In genomic region chr1:100398648-100399047, GRCh38 we compare ENCODE assay signal across 25 cellular contexts. TPM values are rescaled to one million over a fixed set of nuclear protein-coding genes. Genes with fewer than 3 reads are reported as not detected.
A peak's percentile ranks its signal among the peaks of the same experiment; 100 is the strongest.
DNase-seq lines count a peak whose midpoint lies in the region; ATAC-seq and TF ChIP-seq lines count a peak whose summit lies in the region.
"Had no signal": no experiment of that assay in that cellular context is flagged by ENCODE, and none has a peak within 500 bp of the region (broad histone marks: within the 10 kb centered on the region; RNA-seq: fewer than 3 reads in every experiment).

No MANE protein-coding gene starts in this region.

- H3K4me1 Mint-ChIP-seq in activated naive CD4-positive, alpha-beta T cell treated with anti-CD3 and anti-CD28 coated beads, Interleukin-2, amount 10 ng/mL, durations not matched to agents 7 days and 5 days, result peaks cover 95% of the 10 kb centered on the region
- peaks cover 83% of the 10 kb centered on the region for H3K4me1 Mint-ChIP-seq in activated naive CD8-positive, alpha-beta T cell treated with anti-CD3 and anti-CD28 coated beads, Interleukin-2, amount 50 U/mL, for 24 hours
- H3K4me1 Mint-ChIP-seq: nephron had no signal

- no peak for DNase-seq in activated naive CD4-positive, alpha-beta T cell treated with anti-CD3 and anti-CD28 coated beads, Interleukin-2, amount 10 ng/mL, durations not matched to agents 7 days and 5 days
- no peak for DNase-seq in activated naive CD4-positive, alpha-beta T cell (lab: John Stamatoyannopoulos, UW)
- no peak for DNase-seq in SJCRH30
- DNase-seq in activated naive CD8-positive, alpha-beta T cell treated with anti-CD3 and anti-CD28 coated beads, Interleukin-2, amount 50 U/mL, for 24 hours, result no peak
- no peak for DNase-seq in spleen
- DNase-seq in stimulated activated CD4-positive, alpha-beta T cell treated with anti-CD3 and anti-CD28 coated beads, Interleukin-1b, Interleukin-23, amount 100 ng/mL, for 48 hours, result no peak
- DNase-seq: activated effector memory CD4-positive, alpha-beta T cell treated with Interleukin-2 at 50 U/mL for 16 hours; C1 segment of cervical spinal cord; central memory CD4-positive, alpha-beta T cell; MM.1S; NCI-H1417 treated with DMSO at 0.1 percent for 48 hours; NCI-H2107; NCI-H510A treated with DMSO at 0.1 percent for 48 hours; posterior cingulate gyrus; sigmoid colon; uterus had no signal

- H3K4me3 ChIP-seq in SJCRH30 (no peak overlapping the region), spleen (no peak overlapping the region)
- H3K4me3 ChIP-seq: ascending aorta, HAP-1, sigmoid colon, SJSA1, suprapubic skin, uterus had no signal

- no peak for ATAC-seq in activated naive CD8-positive, alpha-beta T cell treated with anti-CD3 and anti-CD28 coated beads, Interleukin-2, amount 50 U/mL, for 24 hours
- ATAC-seq in GM18873 (IDR thresholded peaks at IDR 0.05; ENCODE audit: low FRiP score, unreplicated experiment) (no peak), HG02759 (IDR thresholded peaks at IDR 0.05; ENCODE audit: unreplicated experiment) (no peak)
- ATAC-seq: Panc1 had no signal

- H3K36me3 ChIP-seq in SJCRH30 (peaks cover 5% of the 10 kb centered on the region; the same call in 1 of the 2 replicates), spleen (peaks cover 0 to 16% (median 0%) of the 10 kb centered on the region in 6 donors)
- H3K36me3 ChIP-seq: ascending aorta, HAP-1, sigmoid colon, SJSA1, suprapubic skin had no signal

- TF ChIP-seq POLR2A in spleen (IDR thresholded peaks at IDR 0.05), result no peak

- peaks cover 6% of the 10 kb centered on the region for H3K9me3 Mint-ChIP-seq in activated naive CD4-positive, alpha-beta T cell treated with anti-CD3 and anti-CD28 coated beads, Interleukin-2, amount 10 ng/mL, durations not matched to agents 7 days and 5 days
- no peaks in the 10 kb centered on the region for H3K9me3 Mint-ChIP-seq in activated naive CD8-positive, alpha-beta T cell treated with anti-CD3 and anti-CD28 coated beads, Interleukin-2, amount 50 U/mL, for 24 hours
- H3K9me3 Mint-ChIP-seq: nephron had no signal

- H3K9me3 ChIP-seq in SJCRH30 (replicated peaks) (no peaks in the 10 kb centered on the region), spleen (no peaks in the 10 kb centered on the region)
- H3K9me3 ChIP-seq: ascending aorta, HAP-1, sigmoid colon, SJSA1, suprapubic skin, uterus had no signal

- peak overlapping the region; percentile 73 for H3K27ac Mint-ChIP-seq in activated naive CD4-positive, alpha-beta T cell treated with anti-CD3 and anti-CD28 coated beads, Interleukin-2, amount 10 ng/mL, durations not matched to agents 7 days and 5 days
- H3K27ac Mint-ChIP-seq in activated naive CD8-positive, alpha-beta T cell treated with anti-CD3 and anti-CD28 coated beads, Interleukin-2, amount 50 U/mL, for 24 hours, result peak overlapping the region; percentile 77

- H3K36me3 Mint-ChIP-seq in activated naive CD4-positive, alpha-beta T cell treated with anti-CD3 and anti-CD28 coated beads, Interleukin-2, amount 10 ng/mL, durations not matched to agents 7 days and 5 days, result peaks cover 66% of the 10 kb centered on the region
- H3K36me3 Mint-ChIP-seq in activated naive CD8-positive, alpha-beta T cell treated with anti-CD3 and anti-CD28 coated beads, Interleukin-2, amount 50 U/mL, for 24 hours (ENCODE audit: low read depth), result peaks cover 12% of the 10 kb centered on the region

- H3K4me3 Mint-ChIP-seq in activated naive CD4-positive, alpha-beta T cell treated with anti-CD3 and anti-CD28 coated beads, Interleukin-2, amount 10 ng/mL, durations not matched to agents 7 days and 5 days, result no peak overlapping the region
- H3K4me3 Mint-ChIP-seq in activated naive CD8-positive, alpha-beta T cell treated with anti-CD3 and anti-CD28 coated beads, Interleukin-2, amount 50 U/mL, for 24 hours, result no peak overlapping the region
- H3K4me3 Mint-ChIP-seq: nephron had no signal

- no peak for TF ChIP-seq CTCF in spleen (IDR thresholded peaks at IDR 0.05 in 8 of 11, conservative IDR thresholded peaks at IDR 0.05 in 3 of 11)

- peak overlapping the region; percentile 51; the same call in 1 of the 2 replicates for H3K27ac ChIP-seq in SJCRH30
- H3K27ac ChIP-seq in spleen, result peak overlapping the region in 7 of 8 donors; percentile 39 to 85 (median 77)
- H3K27ac ChIP-seq: ascending aorta, sigmoid colon, SJSA1, suprapubic skin, uterus, VCaP had no signal

- peaks cover 6% of the 10 kb centered on the region for H3K4me1 ChIP-seq in SJCRH30
- H3K4me1 ChIP-seq in spleen, result peaks cover 16 to 97% (median 65%) of the 10 kb centered on the region in 6 donors
- H3K4me1 ChIP-seq: ascending aorta, sigmoid colon, SJSA1, uterus had no signal

- no peaks in the 10 kb centered on the region for H3K27me3 Mint-ChIP-seq in activated naive CD4-positive, alpha-beta T cell treated with anti-CD3 and anti-CD28 coated beads, Interleukin-2, amount 10 ng/mL, durations not matched to agents 7 days and 5 days
- no peaks in the 10 kb centered on the region for H3K27me3 Mint-ChIP-seq in activated naive CD8-positive, alpha-beta T cell treated with anti-CD3 and anti-CD28 coated beads, Interleukin-2, amount 50 U/mL, for 24 hours

- no peaks in the 10 kb centered on the region for H3K27me3 ChIP-seq in SJCRH30
- H3K27me3 ChIP-seq in spleen (replicated peaks in 1 of 7), result no peaks in the 10 kb centered on the region
- H3K27me3 ChIP-seq: ascending aorta, sigmoid colon, SJSA1, suprapubic skin, uterus had no signal

- intact Hi-C loops in spleen (cut with DNase I; ENCODE audit: low total_unique reads), result no loop called here

- 92 to 96% (median 95%) methylated on average over 2 of the region's 2 CpGs for WGBS in spleen, 5 donors

- CTCF ChIA-PET in activated naive CD4-positive, alpha-beta T cell treated with anti-CD3 and anti-CD28 coated beads, Interleukin-2, amount 10 ng/mL, durations not matched to agents 7 days and 5 days (lab: Charles Lee), result no interaction called here

RNA-seq across cellular contexts. Expression of gene CDC14A, which starts 46.3 kb away (rescaled TPM):
- total RNA-seq in SJCRH30 (2014; rRNA removed; shearing (Covaris generic)), result 10.2 and 12.2 TPM in 2 replicates
- 10 to 100 TPM; 17.4 to 58.5 (median 31.3) TPM for total RNA-seq in spleen
- polyA plus RNA-seq in spleen, result 1 to 10 TPM; 3.8 to 4.5 (median 4.2) TPM
